In genomic region chr12:130266751-130267150, GRCh38 we compare ENCODE assay signal across 24 cellular contexts.
DNase-seq lines count a peak whose midpoint lies in the region; ATAC-seq, FAIRE-seq and TF ChIP-seq lines count a peak whose summit lies in the region.
"Had no signal": no experiment of that assay in that cellular context is flagged by ENCODE, and none has a peak within 500 bp of the region (broad histone marks: within the 10 kb centered on the region; RNA-seq: fewer than 3 reads in every experiment).

No MANE protein-coding gene starts in this region.

- no peak overlapping the region for H3T11ph ChIP-seq in H9 (ENCODE audit: low read length)

- H3K4ac ChIP-seq in H9 (ENCODE audit: low read depth, low read length) = no peak overlapping the region

- H2AFZ ChIP-seq in H9 (ENCODE audit: low read length) (no peak overlapping the region), keratinocyte (ENCODE audit: control insufficient read depth, low read length) (no peak overlapping the region)

- dilution Hi-C loops in keratinocyte (cut with MboI; ENCODE audit: extremely low pct_ligation_motif_present, low sequenced_read_pairs) = no loop called here

- no peak overlapping the region for H2BK5ac ChIP-seq in H9 (ENCODE audit: insufficient read length, low read length)

- H3K27ac Mint-ChIP-seq in H9 (no peak overlapping the region), WTC11 (no peak overlapping the region)
- H3K27ac Mint-ChIP-seq: immature natural killer cell; naive B cell; stimulated activated naive B cell treated with anti-CD40 and anti-IgM and Interleukin-4, amounts not matched to agents 10 μg/mL and 1 μg/mL and 100 μg/mL, for 72 hours had no signal

- H3K36me3 ChIP-seq in keratinocyte (ENCODE audit: control insufficient read depth in 2 of 2, extremely low read depth in 1 of 2, insufficient read depth in 2 of 2, low read length in 2 of 2) = no peaks in the 10 kb centered on the region
- H3K36me3 ChIP-seq: esophagus muscularis mucosa, ovary, tibial nerve had no signal

- H4K20me1 ChIP-seq in H9 (ENCODE audit: control insufficient read depth, insufficient read depth, insufficient read length) (no peaks in the 10 kb centered on the region), keratinocyte (ENCODE audit: control insufficient read depth, extremely low read depth, insufficient read depth, low read length) (no peaks in the 10 kb centered on the region)

- POLR2A ChIA-PET in WTC11 (lab: Charles Lee) = no interaction called here

- H3K9me3 Mint-ChIP-seq in H9 (no peaks in the 10 kb centered on the region), WTC11 (peaks cover 39% of the 10 kb centered on the region)
- H3K9me3 Mint-ChIP-seq: immature natural killer cell had no signal

- H3K9me1 ChIP-seq in keratinocyte (ENCODE audit: control insufficient read depth, extremely low read depth, insufficient read depth, low read length) = no peaks in the 10 kb centered on the region

- H2BK20ac ChIP-seq in H9 (ENCODE audit: low read depth, low read length, poor library complexity, severe bottlenecking) = no peak overlapping the region

- H3K79me2 ChIP-seq in H9 (ENCODE audit: insufficient read depth, low read length) (no peaks in the 10 kb centered on the region), keratinocyte (ENCODE audit: control insufficient read depth, insufficient read depth, low read length) (no peaks in the 10 kb centered on the region)

- no peaks in the 10 kb centered on the region for H3K36me3 Mint-ChIP-seq in H9 (ENCODE audit: insufficient read depth in 1 of 3, low read depth in 3 of 3)
- H3K36me3 Mint-ChIP-seq in WTC11 = peaks cover 25% of the 10 kb centered on the region
- H3K36me3 Mint-ChIP-seq: immature natural killer cell; naive B cell; stimulated activated naive B cell treated with anti-CD40 and anti-IgM and Interleukin-4, amounts not matched to agents 10 μg/mL and 1 μg/mL and 100 μg/mL, for 72 hours had no signal

- no peak overlapping the region for H2BK15ac ChIP-seq in H9 (ENCODE audit: low read depth, low read length)

- no peak overlapping the region for H3K4me3 Mint-ChIP-seq in H9
- no peak overlapping the region for H3K4me3 Mint-ChIP-seq in WTC11
- H3K4me3 Mint-ChIP-seq: immature natural killer cell; naive B cell; stimulated activated naive B cell treated with anti-CD40 and anti-IgM and Interleukin-4, amounts not matched to agents 10 μg/mL and 1 μg/mL and 100 μg/mL, for 72 hours had no signal

- H4K5ac ChIP-seq in H9 (ENCODE audit: insufficient read length, low read depth, low read length) = no peak overlapping the region

- no peaks in the 10 kb centered on the region; the same call in 1 of the 2 replicates for H3K27me3 ChIP-seq in H9 (ENCODE audit: insufficient read depth, low read length)
- H3K27me3 ChIP-seq in keratinocyte (ENCODE audit: control insufficient read depth, extremely low read depth, insufficient read depth, low read length) = no peaks in the 10 kb centered on the region
- H3K27me3 ChIP-seq: ovary, tibial nerve had no signal

- H3K27ac ChIP-seq in H9 (ENCODE audit: insufficient read length, low read depth, low read length) (no peak overlapping the region), keratinocyte (ENCODE audit: control insufficient read depth, insufficient read depth, low read length) (no peak overlapping the region), substantia nigra (ENCODE audit: low read depth, low read length, poor library complexity, severe bottlenecking) (no peak overlapping the region)
- H3K27ac ChIP-seq: esophagus muscularis mucosa, ovary, tibial nerve had no signal

- H3K14ac ChIP-seq in H9 (ENCODE audit: insufficient read depth, low read length) = no peak overlapping the region

- H3K56ac ChIP-seq in H9 (ENCODE audit: insufficient read length, low read depth, low read length) = no peak overlapping the region

- no CpG with 5 or more reads among the region's 11 CpGs for WGBS in H9 (ENCODE audit: extremely low coverage, insufficient read length, low lambda C conversion rate)

- no peaks in the 10 kb centered on the region for H3K4me1 Mint-ChIP-seq in H9
- H3K4me1 Mint-ChIP-seq in WTC11 = no peaks in the 10 kb centered on the region
- H3K4me1 Mint-ChIP-seq: immature natural killer cell; naive B cell; stimulated activated naive B cell treated with anti-CD40 and anti-IgM and Interleukin-4, amounts not matched to agents 10 μg/mL and 1 μg/mL and 100 μg/mL, for 72 hours had no signal

- CTCF ChIA-PET in WTC11 (lab: Charles Lee) = interaction anchor here (1.0 to 2.8 kb wide), 2 partner anchors 14 to 225 kb away, joined by 3 to 10 read pairs; no protein-coding TSS in a partner anchor

- no peak overlapping the region for H3K23ac ChIP-seq in H9 (ENCODE audit: insufficient read length, low read depth, low read length)

- ATAC-seq in WTC11 (peak; percentile 61; the same call in 1 of the 2 replicates), HG02642 (IDR thresholded peaks at IDR 0.05; ENCODE audit: poor library complexity, unreplicated experiment) (no peak)
- ATAC-seq: sciatic nerve; stimulated activated naive B cell treated with anti-CD40 and anti-IgM and Interleukin-4, amounts not matched to agents 10 μg/mL and 1 μg/mL and 100 μg/mL, for 72 hours had no signal

- peak; percentile 8 for DNase-seq in DMS53 treated with DMSO at 0.1 percent for 48 hours (lab: John Stamatoyannopoulos, UW; ENCODE audit: unreplicated experiment)
- DNase-seq in H9 = peak; percentile 78
- DNase-seq in WTC11 (ENCODE audit: low spot score) = peak; percentile 41
- DNase-seq in keratinocyte (ENCODE audit: low read depth, low spot score) = no peak
- no peak for DNase-seq in effector CD8-positive, alpha-beta T cell (lab: John Stamatoyannopoulos, UW)
- no peak for DNase-seq in AG20443 (ENCODE audit: low spot score)
- no peak for DNase-seq in substantia nigra (lab: John Stamatoyannopoulos, UW)
- DNase-seq: activated CD4-positive, alpha-beta T cell treated with anti-CD3 and anti-CD28 coated beads, Interleukin-2, amount 50 U/mL, for 48 hours; activated T-cell treated with anti-CD3 and anti-CD28 coated beads for 4 hours; AML-193; anterior cingulate cortex; central memory CD4-positive, alpha-beta T cell; immature natural killer cell; naive B cell; NCI-H1436 treated with DMSO at 0.1 percent for 48 hours; NCI-H226; ovary; stimulated activated naive B cell treated with anti-CD40 and anti-IgM and Interleukin-4, amounts not matched to agents 10 μg/mL and 1 μg/mL and 100 μg/mL, for 72 hours; SW 1271 had no signal

- no peak overlapping the region for H4K91ac ChIP-seq in H9 (ENCODE audit: insufficient read length, low read depth, low read length)

- no peak overlapping the region for H2BK120ac ChIP-seq in H9 (ENCODE audit: low read depth, low read length, poor library complexity, severe bottlenecking)

- no peak overlapping the region for H2BK12ac ChIP-seq in H9 (ENCODE audit: insufficient read length, low read depth, low read length)

- H3K9me3 ChIP-seq in H9 (ENCODE audit: control insufficient read depth, low read depth, low read length) = no peaks in the 10 kb centered on the region
- H3K9me3 ChIP-seq in keratinocyte (ENCODE audit: control insufficient read depth, low read depth, low read length) = no peaks in the 10 kb centered on the region
- H3K9me3 ChIP-seq: ovary, tibial nerve had no signal

- TF ChIP-seq CTCF in H9 (conservative IDR thresholded peaks at IDR 0.05) (peak; percentile 67), WTC11 (IDR thresholded peaks at IDR 0.05) (no peak), keratinocyte (optimal IDR thresholded peaks at IDR 0.05 in 1 of 3, IDR thresholded peaks at IDR 0.05 in 1 of 3, conservative IDR thresholded peaks at IDR 0.05 in 1 of 3; ENCODE audit: extremely low read depth in 1 of 3, insufficient read depth in 2 of 3, low read length in 3 of 3) (peak; percentile 25 to 62 (median 62))

- no peak for FAIRE-seq in keratinocyte (lab: Jason Lieb, UNC)

- H3K18ac ChIP-seq in H9 (ENCODE audit: insufficient read length, low read depth, low read length) = no peak overlapping the region

- no peak overlapping the region for H3K4me3 ChIP-seq in keratinocyte (ENCODE audit: control insufficient read depth in 2 of 3, extremely low read depth in 1 of 3, insufficient read depth in 2 of 3, low read depth in 1 of 3, low read length in 3 of 3)
- H3K4me3 ChIP-seq: esophagus muscularis mucosa, lung, ovary, tibial nerve had no signal

- H3K9ac ChIP-seq in H9 (ENCODE audit: extremely low read depth, insufficient read length, low read length) = no peak overlapping the region
- no peak overlapping the region for H3K9ac ChIP-seq in keratinocyte (ENCODE audit: control insufficient read depth, extremely low read depth, insufficient read depth, low read length)

- H3K27me3 Mint-ChIP-seq in H9 (ENCODE audit: low read depth) = peaks cover 66% of the 10 kb centered on the region
- peaks cover 11% of the 10 kb centered on the region for H3K27me3 Mint-ChIP-seq in WTC11 (ENCODE audit: low read depth)
- H3K27me3 Mint-ChIP-seq: stimulated activated naive B cell treated with anti-CD40 and anti-IgM and Interleukin-4, amounts not matched to agents 10 μg/mL and 1 μg/mL and 100 μg/mL, for 72 hours had no signal

- H3K4me2 ChIP-seq in H9 (ENCODE audit: insufficient read depth, insufficient read length, low read length) (no peak overlapping the region), keratinocyte (ENCODE audit: control insufficient read depth, extremely low read depth, insufficient read depth, low read depth, low read length) (no peak overlapping the region)

- H3K4me1 ChIP-seq in H9 (ENCODE audit: insufficient read depth, low read length) (no peaks in the 10 kb centered on the region; the same call in 1 of the 2 replicates), keratinocyte (ENCODE audit: control insufficient read depth, extremely low read depth, insufficient read depth, low read length) (no peaks in the 10 kb centered on the region)
- H3K4me1 ChIP-seq: esophagus muscularis mucosa, tibial nerve had no signal

- no peak overlapping the region for H4K8ac ChIP-seq in H9 (replicated peaks; ENCODE audit: insufficient read length, low read depth, low read length)

- H3K79me1 ChIP-seq in H9 (ENCODE audit: insufficient read depth, low read depth, low read length, poor library complexity, severe bottlenecking) = no peaks in the 10 kb centered on the region

- H2AK5ac ChIP-seq in H9 (ENCODE audit: insufficient read length, low read length) = no peak overlapping the region

- H3K23me2 ChIP-seq in H9 (ENCODE audit: insufficient read length, low read depth, low read length, poor library complexity, severe bottlenecking) = no peaks in the 10 kb centered on the region

Comparison
In these comparisons a context has a peak if more than half of its experiments do, and no peak if none do; other contexts are left out.
1. DNase-seq: peak in DMS53 treated with DMSO at 0.1 percent for 48 hours (single experiment), H9 (single experiment) and WTC11 (single experiment); none in keratinocyte (single experiment), effector CD8-positive, alpha-beta T cell (single experiment), AG20443 (single experiment) and substantia nigra (0 of 49).